8 cellular contexts compared by ENCODE assay signal in genomic region chr1:59976194-59977074, GRCh38. TPM values are rescaled to one million over a fixed set of nuclear protein-coding genes. Genes with fewer than 3 reads are reported as not detected.
DNase-seq lines count a peak whose midpoint lies in the region; ATAC-seq and TF ChIP-seq lines count a peak whose summit lies in the region.

No MANE protein-coding gene starts in this region.

- H3K36me3 ChIP-seq in ES-I3 (ENCODE audit: insufficient read depth, low read length) (no peaks in the 10 kb centered on the region), lung (ENCODE audit: control insufficient read depth in 2 of 2, insufficient read depth in 2 of 2, low read length in 2 of 2) (no peaks in the 10 kb centered on the region)

- peak; percentile 49 for TF ChIP-seq CTCF in lung (IDR thresholded peaks at IDR 0.05; ENCODE audit: control extremely low read depth, extremely low read depth)

- H3K4me1 ChIP-seq in ES-I3 (ENCODE audit: insufficient read depth, low read length): no peaks in the 10 kb centered on the region
- H3K4me1 ChIP-seq in lung (ENCODE audit: control insufficient read depth in 2 of 2, insufficient read depth in 2 of 2, low read length in 2 of 2): no peaks in the 10 kb centered on the region

- H3K27ac ChIP-seq in lung (ENCODE audit: low read depth in 1 of 2, low read length in 1 of 2): no peak overlapping the region

- H3K9me3 ChIP-seq in ES-I3 (ENCODE audit: control insufficient read depth, insufficient read depth, low read length) (no peaks in the 10 kb centered on the region), lung (ENCODE audit: control insufficient read depth in 2 of 2, insufficient read depth in 1 of 2, low read length in 1 of 2) (peaks cover 0 to 1% of the 10 kb centered on the region in 2 donors)

- H3K4me3 ChIP-seq in lung: no peak overlapping the region

- no peaks in the 10 kb centered on the region for H3K27me3 ChIP-seq in lung (ENCODE audit: control insufficient read depth, insufficient read depth)

- ATAC-seq in HG02884 (IDR thresholded peaks at IDR 0.05; ENCODE audit: unreplicated experiment): peak; percentile 62
- ATAC-seq in lung (ENCODE audit: insufficient read depth, low FRiP score): no peak
- ATAC-seq in GM18870 (IDR thresholded peaks at IDR 0.05; ENCODE audit: unreplicated experiment): no peak

- DNase-seq in NCI-H2171 treated with DMSO at 0.1 percent for 48 hours (lab: John Stamatoyannopoulos, UW): peak; percentile 91
- peak; percentile 9 to 39 for DNase-seq in activated CD4-positive, alpha-beta T cell treated with anti-CD3 and anti-CD28 coated beads for 4 hours
- DNase-seq in effector CD4-positive, alpha-beta T cell: peak; percentile 8
- DNase-seq in lung (ENCODE audit: low spot score): peak; percentile 57
- DNase-seq in stimulated activated CD8-positive, alpha-beta memory T cell treated with anti-CD3 and anti-CD28 coated beads, Interleukin-7, amount 100 ng/mL, for 24 hours (ENCODE audit: low read depth): peak; percentile 21

- H3K9ac ChIP-seq in ES-I3 (ENCODE audit: low read depth, low read length): peak overlapping the region; percentile 19; the same call in 1 of the 2 replicates

- 42 to 43% methylated on average over 19 of the region's 19 CpGs for WGBS in lung, 2 donors

RNA-seq across cellular contexts. Expression of gene CYP2J2, which starts 49.9 kb away (rescaled TPM):
- total RNA-seq in lung: 1 to 10 TPM; 2.4 to 3.9 TPM
- 1 to 10 TPM; 2.8 to 5.0 TPM for polyA plus RNA-seq in lung

Comparison
In these comparisons a context has a peak if more than half of its experiments do, and no peak if none do; other contexts are left out.
1. DNase-seq: peak in every context shown above with its lines; median percentile 91 in NCI-H2171 treated with DMSO at 0.1 percent for 48 hours; 57 in lung; 24 in activated CD4-positive, alpha-beta T cell treated with anti-CD3 and anti-CD28 coated beads for 4 hours; 21 in stimulated activated CD8-positive, alpha-beta memory T cell treated with anti-CD3 and anti-CD28 coated beads, Interleukin-7, amount 100 ng/mL, for 24 hours; 8 in effector CD4-positive, alpha-beta T cell.